In genomic region chr11:32775908-32776307, GRCh38 we compare ENCODE assay signal across 16 cellular contexts. TPM values are rescaled to one million over a fixed set of nuclear protein-coding genes. Genes with fewer than 3 reads are reported as not detected.
DNase-seq lines count a peak whose midpoint lies in the region; ATAC-seq, FAIRE-seq and TF ChIP-seq lines count a peak whose summit lies in the region.
"Had no signal": no experiment of that assay in that cellular context is flagged by ENCODE, and none has a peak within 500 bp of the region (broad histone marks: within the 10 kb centered on the region; RNA-seq: fewer than 3 reads in every experiment).

No MANE protein-coding gene starts in this region.

- no peak for DNase-seq in CD8-positive, alpha-beta memory T cell
- peak; percentile 8 for DNase-seq in GM19239 (ENCODE audit: insufficient read length, low spot score)
- DNase-seq in epithelial cell of proximal tubule (ENCODE audit: low read depth), result no peak
- no peak for DNase-seq in HAP-1 (ENCODE audit: low spot score in 2 of 2)
- DNase-seq in cardiac septum (ENCODE audit: low spot score), result no peak
- DNase-seq in natural killer cell treated with Interleukin-12 subunit alpha and Interleukin-12 subunit beta and Interleukin-15 and Interleukin-18, amount 100 ng/mL, for 72 hours (ENCODE audit: low spot score), result no peak
- DNase-seq: activated CD4-positive, CD25-positive, alpha-beta regulatory T cell; body of pancreas; H9; kidney glomerular epithelial cell; NCI-H2029 treated with DMSO at 0.1 percent for 48 hours had no signal

- in situ Hi-C loops in HAP-1 (cut with MboI; ENCODE audit: low sequenced_read_pairs), result no loop called here

- FAIRE-seq in GM19239 (lab: Jason Lieb, UNC), result peak; percentile 87
- FAIRE-seq: K562 had no signal

- H3K36me3 ChIP-seq in CD8-positive, alpha-beta memory T cell (ENCODE audit: insufficient read depth, low read length), result no peaks in the 10 kb centered on the region
- no peaks in the 10 kb centered on the region for H3K36me3 ChIP-seq in HAP-1 (replicated peaks)

- no peak overlapping the region for H3K27ac ChIP-seq in CD8-positive, alpha-beta memory T cell (ENCODE audit: low read depth, low read length)
- H3K27ac ChIP-seq: body of pancreas had no signal

- no peaks in the 10 kb centered on the region for H3K27me3 ChIP-seq in CD8-positive, alpha-beta memory T cell (ENCODE audit: insufficient read depth, low read length, poor library complexity, severe bottlenecking)
- H3K27me3 ChIP-seq in HAP-1 (ENCODE audit: low read depth), result no peaks in the 10 kb centered on the region
- H3K27me3 ChIP-seq: body of pancreas had no signal

- H3K36me3 Mint-ChIP-seq in CD8-positive, alpha-beta memory T cell, result no peaks in the 10 kb centered on the region
- H3K36me3 Mint-ChIP-seq in natural killer cell treated with Interleukin-12 subunit alpha and Interleukin-12 subunit beta and Interleukin-15 and Interleukin-18, amount 100 ng/mL, for 72 hours, result no peaks in the 10 kb centered on the region
- H3K36me3 Mint-ChIP-seq: CD14-positive monocyte had no signal

- POLR2A ChIA-PET in CD8-positive, alpha-beta memory T cell (lab: Charles Lee), result no interaction called here

- no peak overlapping the region for H3K4me3 ChIP-seq in CD8-positive, alpha-beta memory T cell (ENCODE audit: low read length)
- H3K4me3 ChIP-seq in epithelial cell of proximal tubule (ENCODE audit: low read depth, low read length) (peak overlapping the region; percentile 15), HAP-1 (no peak overlapping the region)
- H3K4me3 ChIP-seq: body of pancreas, K562 had no signal

- peaks cover 11% of the 10 kb centered on the region in 3 donors for H3K4me1 Mint-ChIP-seq in CD8-positive, alpha-beta memory T cell
- H3K4me1 Mint-ChIP-seq in natural killer cell treated with Interleukin-12 subunit alpha and Interleukin-12 subunit beta and Interleukin-15 and Interleukin-18, amount 100 ng/mL, for 72 hours (ENCODE audit: low read depth in 2 of 2), result peaks cover 8% of the 10 kb centered on the region in 2 donors

- intact Hi-C loops in cardiac septum (cut with DNase I), result no loop called here

- H3K9me3 ChIP-seq in CD8-positive, alpha-beta memory T cell (ENCODE audit: low read length), result no peaks in the 10 kb centered on the region
- no peaks in the 10 kb centered on the region for H3K9me3 ChIP-seq in HAP-1
- H3K9me3 ChIP-seq: body of pancreas had no signal

- no peaks in the 10 kb centered on the region for H3K9me3 Mint-ChIP-seq in CD8-positive, alpha-beta memory T cell
- H3K9me3 Mint-ChIP-seq in natural killer cell treated with Interleukin-12 subunit alpha and Interleukin-12 subunit beta and Interleukin-15 and Interleukin-18, amount 100 ng/mL, for 72 hours, result no peaks in the 10 kb centered on the region
- H3K9me3 Mint-ChIP-seq: CD14-positive monocyte, H9 had no signal

- CTCF ChIA-PET in CD8-positive, alpha-beta memory T cell (lab: Charles Lee), result no interaction called here

- peak overlapping the region in 2 of 8 donors; percentile 17 to 27 for H3K27ac Mint-ChIP-seq in CD8-positive, alpha-beta memory T cell
- H3K27ac Mint-ChIP-seq in natural killer cell treated with Interleukin-12 subunit alpha and Interleukin-12 subunit beta and Interleukin-15 and Interleukin-18, amount 100 ng/mL, for 72 hours, result no peak overlapping the region
- H3K27ac Mint-ChIP-seq: H9 had no signal

- no peaks in the 10 kb centered on the region for H3K4me1 ChIP-seq in CD8-positive, alpha-beta memory T cell (ENCODE audit: insufficient read depth, low read length)
- no peaks in the 10 kb centered on the region for H3K4me1 ChIP-seq in HAP-1
- H3K4me1 ChIP-seq: body of pancreas had no signal

- TF ChIP-seq CTCF in epithelial cell of proximal tubule (conservative IDR thresholded peaks at IDR 0.05; ENCODE audit: low read depth, low read length), result no peak

- H3K27me3 Mint-ChIP-seq in CD8-positive, alpha-beta memory T cell, result no peaks in the 10 kb centered on the region
- peaks cover 0 to 8% of the 10 kb centered on the region in 2 donors for H3K27me3 Mint-ChIP-seq in natural killer cell treated with Interleukin-12 subunit alpha and Interleukin-12 subunit beta and Interleukin-15 and Interleukin-18, amount 100 ng/mL, for 72 hours

- H3K4me3 Mint-ChIP-seq in CD8-positive, alpha-beta memory T cell, result peak overlapping the region in 4 of 7 donors; percentile 0 to 44 (median 16)
- no peak overlapping the region for H3K4me3 Mint-ChIP-seq in natural killer cell treated with Interleukin-12 subunit alpha and Interleukin-12 subunit beta and Interleukin-15 and Interleukin-18, amount 100 ng/mL, for 72 hours
- H3K4me3 Mint-ChIP-seq: H9 had no signal

- ATAC-seq in HG03432 (IDR thresholded peaks at IDR 0.05; ENCODE audit: unreplicated experiment), result peak; percentile 70
- ATAC-seq in HG03280 (IDR thresholded peaks at IDR 0.05; ENCODE audit: unreplicated experiment), result no peak
- no peak for ATAC-seq in natural killer cell treated with Interleukin-12 subunit alpha and Interleukin-12 subunit beta and Interleukin-15 and Interleukin-18, amount 100 ng/mL, for 72 hours
- ATAC-seq: body of pancreas, K562 had no signal

RNA-seq across cellular contexts. Expression of gene CCDC73, which starts 18.6 kb away (rescaled TPM):
- total RNA-seq in CD8-positive, alpha-beta memory T cell, result not detected
- polyA plus RNA-seq in CD8-positive, alpha-beta memory T cell, result not detected
- total RNA-seq in epithelial cell of proximal tubule (not detected in 2 replicates), cardiac septum (not detected)
- total RNA-seq in natural killer cell treated with Interleukin-12 subunit alpha and Interleukin-12 subunit beta and Interleukin-15 and Interleukin-18, amount 100 ng/mL, for 72 hours, result under 1 TPM in 1 of 2 donors, not detected in 1; 0.10 TPM
- total RNA-seq: K562 had no signal

RNA-seq across cellular contexts. Expression of gene PRRG4, which starts 53.8 kb away (rescaled TPM):
- under 1 TPM; 0.51 to 0.68 TPM for total RNA-seq in CD8-positive, alpha-beta memory T cell
- polyA plus RNA-seq in CD8-positive, alpha-beta memory T cell, result not detected
- total RNA-seq in epithelial cell of proximal tubule, result 2.7 and 3.1 TPM in 2 replicates
- 0.40 TPM for total RNA-seq in cardiac septum
- 1 to 10 TPM in 1 of 2 donors, under 1 TPM in 1; 0.67 to 1.8 TPM for total RNA-seq in natural killer cell treated with Interleukin-12 subunit alpha and Interleukin-12 subunit beta and Interleukin-15 and Interleukin-18, amount 100 ng/mL, for 72 hours
- total RNA-seq: K562 had no signal
- polyA plus RNA-seq: K562, neural cell had no signal
